In the genomic region with DNA sequence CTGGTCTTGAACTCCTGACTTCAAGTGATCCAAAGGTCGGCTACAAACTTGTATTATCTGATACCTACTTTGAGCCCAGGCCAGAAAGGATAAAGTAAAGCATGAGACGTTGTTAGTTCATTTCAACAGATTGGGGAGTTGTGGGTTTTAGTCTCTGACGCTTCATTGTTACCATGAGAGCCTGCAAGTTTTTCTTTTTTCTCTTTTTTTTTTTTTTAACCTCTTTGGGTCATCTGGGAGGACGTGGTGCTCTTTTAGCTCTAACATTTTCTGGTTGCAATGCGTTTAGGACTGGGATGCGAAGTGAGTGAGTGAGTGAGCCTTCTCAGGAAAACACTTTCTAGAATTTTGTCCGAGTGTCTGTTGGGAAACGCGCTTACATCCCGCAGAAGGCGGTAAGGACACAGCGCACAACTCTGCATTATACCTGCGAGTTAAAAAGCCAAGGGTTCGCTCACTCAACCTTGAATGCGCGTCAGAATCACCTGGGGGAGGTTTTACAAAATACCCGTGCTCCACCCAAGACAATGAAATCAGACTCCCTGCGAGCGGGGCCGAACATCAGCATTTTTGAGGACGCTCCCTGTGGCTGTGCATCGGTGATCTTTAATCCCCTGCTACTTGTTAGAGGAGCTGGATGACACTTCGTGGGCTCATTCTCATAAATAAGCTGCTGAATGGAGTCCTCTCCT, we compare ENCODE assay signal across 1 cellular context.
TF ChIP-seq lines count a peak whose summit lies in the region.

No MANE protein-coding gene starts in this region.

TF ChIP-seq in H1, 55 proteins besides CTCF, POLR2A, EP300 and RAD21 (continued from another document):
- TF ChIP-seq, protein P1, sequence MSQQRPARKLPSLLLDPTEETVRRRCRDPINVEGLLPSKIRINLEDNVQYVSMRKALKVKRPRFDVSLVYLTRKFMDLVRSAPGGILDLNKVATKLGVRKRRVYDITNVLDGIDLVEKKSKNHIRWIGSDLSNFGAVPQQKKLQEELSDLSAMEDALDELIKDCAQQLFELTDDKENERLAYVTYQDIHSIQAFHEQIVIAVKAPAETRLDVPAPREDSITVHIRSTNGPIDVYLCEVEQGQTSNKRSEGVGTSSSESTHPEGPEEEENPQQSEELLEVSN (IDR thresholded peaks at IDR 0.05), result no peak
- TF ChIP-seq POLR2AphosphoS5 (IDR thresholded peaks at IDR 0.05; ENCODE audit: low read depth, low read length) (no peak), TAF7 (optimal IDR thresholded peaks at IDR 0.05; ENCODE audit: borderline replicate concordance, low read depth, low read length) (no peak), EGR1 (IDR thresholded peaks at IDR 0.05; ENCODE audit: borderline replicate concordance, low read depth, low read length) (no peak), CTBP2 (IDR thresholded peaks at IDR 0.05; ENCODE audit: borderline replicate concordance, insufficient read depth, insufficient read length, low read length) (no peak), POU5F1 (IDR thresholded peaks at IDR 0.05; ENCODE audit: low read depth, low read length) (no peak), SIX5 (IDR thresholded peaks at IDR 0.05; ENCODE audit: low read depth, low read length) (no peak), CEBPB (IDR thresholded peaks at IDR 0.05; ENCODE audit: low read depth, low read length) (no peak)
- TF ChIP-seq, protein P2, sequence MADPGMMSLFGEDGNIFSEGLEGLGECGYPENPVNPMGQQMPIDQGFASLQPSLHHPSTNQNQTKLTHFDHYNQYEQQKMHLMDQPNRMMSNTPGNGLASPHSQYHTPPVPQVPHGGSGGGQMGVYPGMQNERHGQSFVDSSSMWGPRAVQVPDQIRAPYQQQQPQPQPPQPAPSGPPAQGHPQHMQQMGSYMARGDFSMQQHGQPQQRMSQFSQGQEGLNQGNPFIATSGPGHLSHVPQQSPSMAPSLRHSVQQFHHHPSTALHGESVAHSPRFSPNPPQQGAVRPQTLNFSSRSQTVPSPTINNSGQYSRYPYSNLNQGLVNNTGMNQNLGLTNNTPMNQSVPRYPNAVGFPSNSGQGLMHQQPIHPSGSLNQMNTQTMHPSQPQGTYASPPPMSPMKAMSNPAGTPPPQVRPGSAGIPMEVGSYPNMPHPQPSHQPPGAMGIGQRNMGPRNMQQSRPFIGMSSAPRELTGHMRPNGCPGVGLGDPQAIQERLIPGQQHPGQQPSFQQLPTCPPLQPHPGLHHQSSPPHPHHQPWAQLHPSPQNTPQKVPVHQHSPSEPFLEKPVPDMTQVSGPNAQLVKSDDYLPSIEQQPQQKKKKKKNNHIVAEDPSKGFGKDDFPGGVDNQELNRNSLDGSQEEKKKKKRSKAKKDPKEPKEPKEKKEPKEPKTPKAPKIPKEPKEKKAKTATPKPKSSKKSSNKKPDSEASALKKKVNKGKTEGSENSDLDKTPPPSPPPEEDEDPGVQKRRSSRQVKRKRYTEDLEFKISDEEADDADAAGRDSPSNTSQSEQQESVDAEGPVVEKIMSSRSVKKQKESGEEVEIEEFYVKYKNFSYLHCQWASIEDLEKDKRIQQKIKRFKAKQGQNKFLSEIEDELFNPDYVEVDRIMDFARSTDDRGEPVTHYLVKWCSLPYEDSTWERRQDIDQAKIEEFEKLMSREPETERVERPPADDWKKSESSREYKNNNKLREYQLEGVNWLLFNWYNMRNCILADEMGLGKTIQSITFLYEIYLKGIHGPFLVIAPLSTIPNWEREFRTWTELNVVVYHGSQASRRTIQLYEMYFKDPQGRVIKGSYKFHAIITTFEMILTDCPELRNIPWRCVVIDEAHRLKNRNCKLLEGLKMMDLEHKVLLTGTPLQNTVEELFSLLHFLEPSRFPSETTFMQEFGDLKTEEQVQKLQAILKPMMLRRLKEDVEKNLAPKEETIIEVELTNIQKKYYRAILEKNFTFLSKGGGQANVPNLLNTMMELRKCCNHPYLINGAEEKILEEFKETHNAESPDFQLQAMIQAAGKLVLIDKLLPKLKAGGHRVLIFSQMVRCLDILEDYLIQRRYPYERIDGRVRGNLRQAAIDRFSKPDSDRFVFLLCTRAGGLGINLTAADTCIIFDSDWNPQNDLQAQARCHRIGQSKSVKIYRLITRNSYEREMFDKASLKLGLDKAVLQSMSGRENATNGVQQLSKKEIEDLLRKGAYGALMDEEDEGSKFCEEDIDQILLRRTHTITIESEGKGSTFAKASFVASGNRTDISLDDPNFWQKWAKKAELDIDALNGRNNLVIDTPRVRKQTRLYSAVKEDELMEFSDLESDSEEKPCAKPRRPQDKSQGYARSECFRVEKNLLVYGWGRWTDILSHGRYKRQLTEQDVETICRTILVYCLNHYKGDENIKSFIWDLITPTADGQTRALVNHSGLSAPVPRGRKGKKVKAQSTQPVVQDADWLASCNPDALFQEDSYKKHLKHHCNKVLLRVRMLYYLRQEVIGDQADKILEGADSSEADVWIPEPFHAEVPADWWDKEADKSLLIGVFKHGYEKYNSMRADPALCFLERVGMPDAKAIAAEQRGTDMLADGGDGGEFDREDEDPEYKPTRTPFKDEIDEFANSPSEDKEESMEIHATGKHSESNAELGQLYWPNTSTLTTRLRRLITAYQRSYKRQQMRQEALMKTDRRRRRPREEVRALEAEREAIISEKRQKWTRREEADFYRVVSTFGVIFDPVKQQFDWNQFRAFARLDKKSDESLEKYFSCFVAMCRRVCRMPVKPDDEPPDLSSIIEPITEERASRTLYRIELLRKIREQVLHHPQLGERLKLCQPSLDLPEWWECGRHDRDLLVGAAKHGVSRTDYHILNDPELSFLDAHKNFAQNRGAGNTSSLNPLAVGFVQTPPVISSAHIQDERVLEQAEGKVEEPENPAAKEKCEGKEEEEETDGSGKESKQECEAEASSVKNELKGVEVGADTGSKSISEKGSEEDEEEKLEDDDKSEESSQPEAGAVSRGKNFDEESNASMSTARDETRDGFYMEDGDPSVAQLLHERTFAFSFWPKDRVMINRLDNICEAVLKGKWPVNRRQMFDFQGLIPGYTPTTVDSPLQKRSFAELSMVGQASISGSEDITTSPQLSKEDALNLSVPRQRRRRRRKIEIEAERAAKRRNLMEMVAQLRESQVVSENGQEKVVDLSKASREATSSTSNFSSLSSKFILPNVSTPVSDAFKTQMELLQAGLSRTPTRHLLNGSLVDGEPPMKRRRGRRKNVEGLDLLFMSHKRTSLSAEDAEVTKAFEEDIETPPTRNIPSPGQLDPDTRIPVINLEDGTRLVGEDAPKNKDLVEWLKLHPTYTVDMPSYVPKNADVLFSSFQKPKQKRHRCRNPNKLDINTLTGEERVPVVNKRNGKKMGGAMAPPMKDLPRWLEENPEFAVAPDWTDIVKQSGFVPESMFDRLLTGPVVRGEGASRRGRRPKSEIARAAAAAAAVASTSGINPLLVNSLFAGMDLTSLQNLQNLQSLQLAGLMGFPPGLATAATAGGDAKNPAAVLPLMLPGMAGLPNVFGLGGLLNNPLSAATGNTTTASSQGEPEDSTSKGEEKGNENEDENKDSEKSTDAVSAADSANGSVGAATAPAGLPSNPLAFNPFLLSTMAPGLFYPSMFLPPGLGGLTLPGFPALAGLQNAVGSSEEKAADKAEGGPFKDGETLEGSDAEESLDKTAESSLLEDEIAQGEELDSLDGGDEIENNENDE (IDR thresholded peaks at IDR 0.05; ENCODE audit: insufficient replicate concordance, low read length), result no peak
- TF ChIP-seq, protein P3, sequence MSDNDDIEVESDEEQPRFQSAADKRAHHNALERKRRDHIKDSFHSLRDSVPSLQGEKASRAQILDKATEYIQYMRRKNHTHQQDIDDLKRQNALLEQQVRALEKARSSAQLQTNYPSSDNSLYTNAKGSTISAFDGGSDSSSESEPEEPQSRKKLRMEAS (IDR thresholded peaks at IDR 0.05), result no peak
